In genomic region chr4:123396294-123397275, GRCh38 we compare ENCODE assay signal across 8 cellular contexts. TPM values are rescaled to one million over a fixed set of nuclear protein-coding genes. Genes with fewer than 3 reads are reported as not detected.
DNase-seq lines count a peak whose midpoint lies in the region; ATAC-seq and TF ChIP-seq lines count a peak whose summit lies in the region.

A gene with protein sequence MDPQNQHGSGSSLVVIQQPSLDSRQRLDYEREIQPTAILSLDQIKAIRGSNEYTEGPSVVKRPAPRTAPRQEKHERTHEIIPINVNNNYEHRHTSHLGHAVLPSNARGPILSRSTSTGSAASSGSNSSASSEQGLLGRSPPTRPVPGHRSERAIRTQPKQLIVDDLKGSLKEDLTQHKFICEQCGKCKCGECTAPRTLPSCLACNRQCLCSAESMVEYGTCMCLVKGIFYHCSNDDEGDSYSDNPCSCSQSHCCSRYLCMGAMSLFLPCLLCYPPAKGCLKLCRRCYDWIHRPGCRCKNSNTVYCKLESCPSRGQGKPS (plus strand): TSS chr4:123396795. CDS start chr4:123401592, 4,797 bp downstream.

- no peaks in the 10 kb centered on the region for H3K9me3 ChIP-seq in smooth muscle cell (replicated peaks; ENCODE audit: low read depth)

- peak within 1 kb of the TSS; percentile 32 for H3K27ac ChIP-seq in ACC112 (ENCODE audit: low read depth, low read length)
- peak within 1 kb of the TSS; percentile 28 for H3K27ac ChIP-seq in smooth muscle cell (ENCODE audit: low read depth)

- H3K4me2 ChIP-seq in smooth muscle cell = peak within 1 kb of the TSS; percentile 90

- peaks cover 39% of the 10 kb centered on the region for H3K27me3 Mint-ChIP-seq in central memory CD8-positive, alpha-beta T cell

- H3K9ac ChIP-seq in smooth muscle cell (ENCODE audit: low read depth) = peak within 1 kb of the TSS; percentile 36

- no peaks in the 10 kb centered on the region for H3K9me3 Mint-ChIP-seq in central memory CD8-positive, alpha-beta T cell

- DNase-seq in NCI-H345 (lab: John Stamatoyannopoulos, UW) (peak; percentile 87), inferior parietal cortex (ENCODE audit: extremely low spot score) (peak; percentile 91), smooth muscle cell (lab: John Stamatoyannopoulos, UW; ENCODE audit: unreplicated experiment) (peak; percentile 15)
- DNase-seq in activated CD4-positive, CD25-positive, alpha-beta regulatory T cell (lab: John Stamatoyannopoulos, UW) = peak; percentile 7 to 36 (median 18)
- DNase-seq in central memory CD8-positive, alpha-beta T cell (ENCODE audit: low spot score in 2 of 2) = peak; percentile 32 to 36

- no peaks in the 10 kb centered on the region for H4K20me1 ChIP-seq in smooth muscle cell (ENCODE audit: low read depth)

- H3K4me3 ChIP-seq in ACC112 (ENCODE audit: low read depth, low read length) (peak within 1 kb of the TSS; percentile 84), smooth muscle cell (peak within 1 kb of the TSS; percentile 89)

- peaks cover 28% of the 10 kb centered on the region for H3K4me1 Mint-ChIP-seq in central memory CD8-positive, alpha-beta T cell

- H2AFZ ChIP-seq in ACC112 (ENCODE audit: low read length, unreplicated experiment) (peak within 1 kb of the TSS; percentile 71), smooth muscle cell (ENCODE audit: low read depth) (peak within 1 kb of the TSS; percentile 87)

- ATAC-seq in GM18907 (IDR thresholded peaks at IDR 0.05; ENCODE audit: unreplicated experiment) (peak; percentile 49), HG03175 (IDR thresholded peaks at IDR 0.05; ENCODE audit: unreplicated experiment) (peak; percentile 43)
- ATAC-seq in central memory CD8-positive, alpha-beta T cell (replicated peaks; ENCODE audit: extremely low read depth, poor library complexity, severe bottlenecking) = peak; percentile 41

- H3K4me1 ChIP-seq in ACC112 (ENCODE audit: control insufficient read depth, insufficient read depth, low read length, unreplicated experiment) = peaks cover 7% of the 10 kb centered on the region
- peaks cover 17% of the 10 kb centered on the region for H3K4me1 ChIP-seq in smooth muscle cell (ENCODE audit: low read depth)

- no peak for TF ChIP-seq CTCF in smooth muscle cell (IDR thresholded peaks at IDR 0.05; ENCODE audit: borderline replicate concordance, insufficient read depth, poor library complexity, severe bottlenecking)

- peak within 1 kb of the TSS; percentile 25 for H3K27ac Mint-ChIP-seq in central memory CD8-positive, alpha-beta T cell (ENCODE audit: low read depth)

- peaks cover 21% of the 10 kb centered on the region for H3K79me2 ChIP-seq in ACC112 (ENCODE audit: control insufficient read depth, insufficient read depth, low read length, unreplicated experiment)
- H3K79me2 ChIP-seq in smooth muscle cell (ENCODE audit: low read depth) = peaks cover 30% of the 10 kb centered on the region

- no peaks in the 10 kb centered on the region for H3K27me3 ChIP-seq in ACC112 (ENCODE audit: insufficient read depth, low read length)
- H3K27me3 ChIP-seq in smooth muscle cell (ENCODE audit: low read depth) = no peaks in the 10 kb centered on the region

- H3F3A ChIP-seq in smooth muscle cell (ENCODE audit: low read depth) = no peaks in the 10 kb centered on the region

- H3K4me3 Mint-ChIP-seq in central memory CD8-positive, alpha-beta T cell = peak within 1 kb of the TSS; percentile 73

- H3K36me3 ChIP-seq in ACC112 (ENCODE audit: insufficient read depth, low read length) = peaks cover under 1% of the 10 kb centered on the region; the same call in 1 of the 2 replicates
- no peaks in the 10 kb centered on the region for H3K36me3 ChIP-seq in smooth muscle cell (ENCODE audit: low read depth)

- WGBS in smooth muscle cell (ENCODE audit: low lambda C conversion rate) = 3% methylated on average over 28 of the region's 28 CpGs

- peaks cover 6% of the 10 kb centered on the region for H3K36me3 Mint-ChIP-seq in central memory CD8-positive, alpha-beta T cell (ENCODE audit: insufficient read depth)

RNA-seq across cellular contexts. Expression of the gene that starts here (rescaled TPM):
- total RNA-seq in smooth muscle cell = 17.4 and 17.8 TPM in 2 replicates
- 26.4 and 28.1 TPM in 2 replicates for polyA plus RNA-seq in smooth muscle cell

Comparison
In these comparisons a context has a peak if more than half of its experiments do, and no peak if none do; other contexts are left out.
1. Peak in every context shown above with its lines: DNase-seq, ATAC-seq, H3K4me3 ChIP-seq and H3K27ac ChIP-seq.
2. DNase-seq: peak in every context shown above with its lines; median percentile 91 in inferior parietal cortex; 87 in NCI-H345; 34 in central memory CD8-positive, alpha-beta T cell; 18 in activated CD4-positive, CD25-positive, alpha-beta regulatory T cell; 15 in smooth muscle cell.